In the genomic region with DNA sequence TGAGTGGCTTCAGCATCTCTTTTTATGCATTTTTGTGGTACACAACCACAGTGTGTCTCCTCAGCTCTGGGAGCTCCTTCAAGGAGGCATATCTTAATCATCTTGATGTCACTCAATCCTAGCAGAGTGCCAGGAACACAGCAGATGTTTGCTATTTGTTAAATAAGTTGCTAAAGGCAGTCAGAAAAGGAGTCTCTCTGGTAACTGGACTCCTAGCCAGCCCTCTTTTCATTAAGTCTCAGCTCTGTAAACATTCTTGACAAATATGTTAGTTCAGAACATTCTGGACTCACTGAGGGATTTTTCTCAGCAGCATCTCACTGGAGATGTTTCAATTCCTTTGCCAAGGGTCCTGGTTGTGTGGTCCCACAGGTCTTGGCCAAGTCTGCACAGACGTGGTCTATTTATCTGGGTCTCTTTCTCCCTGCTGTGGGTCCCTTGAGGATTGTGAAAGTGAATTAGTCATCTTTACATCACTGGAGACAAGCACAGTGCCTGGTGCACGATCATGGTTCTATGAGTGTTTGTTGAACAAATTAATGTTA, we compare ENCODE assay signal across 14 cellular contexts. TPM values are rescaled to one million over a fixed set of nuclear protein-coding genes. Genes with fewer than 3 reads are reported as not detected.
DNase-seq lines count a peak whose midpoint lies in the region; ATAC-seq, FAIRE-seq and TF ChIP-seq lines count a peak whose summit lies in the region.
"Had no signal": no experiment of that assay in that cellular context is flagged by ENCODE, and none has a peak within 500 bp of the region (broad histone marks: within the 10 kb centered on the region; RNA-seq: fewer than 3 reads in every experiment).

No MANE protein-coding gene starts in this region.

- H3K4me3 ChIP-seq in testis (no peak overlapping the region), kidney (ENCODE audit: low read length in 2 of 2) (no peak overlapping the region)
- H3K4me3 ChIP-seq: SK-N-MC had no signal

- 55 to 58% methylated on average over 2 of the region's 2 CpGs for WGBS in testis, 2 donors

- no peak overlapping the region for H3K4me3 Mint-ChIP-seq in activated CD8-positive, alpha-beta memory T cell treated with anti-CD3 and anti-CD28 coated beads, Interleukin-2, amount 10 ng/mL, durations not matched to agents 7 days and 5 days
- H3K4me3 Mint-ChIP-seq in activated naive CD8-positive, alpha-beta T cell treated with anti-CD3 and anti-CD28 coated beads, Interleukin-2, amount 10 ng/mL, durations not matched to agents 7 days and 5 days: no peak overlapping the region

- H3K9me3 ChIP-seq in testis (no peaks in the 10 kb centered on the region), kidney (ENCODE audit: control insufficient read depth in 1 of 2, low read length in 2 of 2) (no peaks in the 10 kb centered on the region)

- H3K36me3 ChIP-seq in testis (ENCODE audit: low read depth, missing control alignments): no peaks in the 10 kb centered on the region
- no peaks in the 10 kb centered on the region for H3K36me3 ChIP-seq in kidney (ENCODE audit: control insufficient read depth in 1 of 2, insufficient read depth in 2 of 2, low read length in 2 of 2)

- H3K36me3 Mint-ChIP-seq in activated CD8-positive, alpha-beta memory T cell treated with anti-CD3 and anti-CD28 coated beads, Interleukin-2, amount 10 ng/mL, durations not matched to agents 7 days and 5 days: peaks cover 24% of the 10 kb centered on the region
- peaks cover 29% of the 10 kb centered on the region for H3K36me3 Mint-ChIP-seq in activated naive CD8-positive, alpha-beta T cell treated with anti-CD3 and anti-CD28 coated beads, Interleukin-2, amount 10 ng/mL, durations not matched to agents 7 days and 5 days

- no peak for FAIRE-seq in kidney (lab: Jason Lieb, UNC)

- POLR2A ChIA-PET in activated naive CD8-positive, alpha-beta T cell treated with anti-CD3 and anti-CD28 coated beads, Interleukin-2, amount 10 ng/mL, durations not matched to agents 7 days and 5 days (lab: Charles Lee): interaction anchor here (1.0 kb wide), 1 partner anchor 10 kb away, joined by 3 read pairs; no protein-coding TSS in a partner anchor

- H3K9ac ChIP-seq in kidney (ENCODE audit: low read length in 2 of 2): no peak overlapping the region

- intact Hi-C loops in left ventricle myocardium superior (cut with micrococcal nuclease) (no loop called here), testis (cut with DNase I; ENCODE audit: low total_unique reads) (no loop called here), posterior vena cava (cut with DNase I) (no loop called here), kidney (cut with DNase I) (no loop called here)

- no peaks in the 10 kb centered on the region for H3K27me3 ChIP-seq in testis

- CTCF ChIA-PET in activated CD8-positive, alpha-beta memory T cell treated with anti-CD3 and anti-CD28 coated beads, Interleukin-2, amount 10 ng/mL, durations not matched to agents 7 days and 5 days (lab: Charles Lee): no interaction called here

- TF ChIP-seq CTCF in testis (IDR thresholded peaks at IDR 0.05) (no peak), kidney (IDR thresholded peaks at IDR 0.05; ENCODE audit: borderline replicate concordance, extremely low read depth, insufficient read depth) (no peak)

- DNase-seq in activated CD8-positive, alpha-beta memory T cell treated with anti-CD3 and anti-CD28 coated beads, Interleukin-2, amount 10 ng/mL, durations not matched to agents 7 days and 5 days: no peak
- no peak for DNase-seq in activated CD8-positive, alpha-beta memory T cell treated with anti-CD3 and anti-CD28 coated beads, Interleukin-2, amount 50 U/mL, for 4 hours
- no peak for DNase-seq in activated naive CD8-positive, alpha-beta T cell treated with anti-CD3 and anti-CD28 coated beads, Interleukin-2, amount 10 ng/mL, durations not matched to agents 7 days and 5 days
- no peak for DNase-seq in left ventricle myocardium superior
- DNase-seq in testis: peak; percentile 23
- DNase-seq in posterior vena cava (ENCODE audit: low spot score): no peak
- no peak for DNase-seq in effector CD4-positive, alpha-beta T cell
- no peak for DNase-seq in kidney
- DNase-seq: activated CD4-positive, alpha-beta T cell treated with anti-CD3 and anti-CD28 coated beads for 4 hours; GF-D8; NCI-H748 treated with DMSO at 0.1 percent for 48 hours had no signal

- H3K4me1 Mint-ChIP-seq in activated CD8-positive, alpha-beta memory T cell treated with anti-CD3 and anti-CD28 coated beads, Interleukin-2, amount 10 ng/mL, durations not matched to agents 7 days and 5 days: peaks cover 23% of the 10 kb centered on the region
- peaks cover 24% of the 10 kb centered on the region for H3K4me1 Mint-ChIP-seq in activated naive CD8-positive, alpha-beta T cell treated with anti-CD3 and anti-CD28 coated beads, Interleukin-2, amount 10 ng/mL, durations not matched to agents 7 days and 5 days

- H3K27me3 Mint-ChIP-seq in activated CD8-positive, alpha-beta memory T cell treated with anti-CD3 and anti-CD28 coated beads, Interleukin-2, amount 10 ng/mL, durations not matched to agents 7 days and 5 days: no peaks in the 10 kb centered on the region
- H3K27me3 Mint-ChIP-seq in activated naive CD8-positive, alpha-beta T cell treated with anti-CD3 and anti-CD28 coated beads, Interleukin-2, amount 10 ng/mL, durations not matched to agents 7 days and 5 days: no peaks in the 10 kb centered on the region

- peaks cover 15% of the 10 kb centered on the region for H3K9me3 Mint-ChIP-seq in activated CD8-positive, alpha-beta memory T cell treated with anti-CD3 and anti-CD28 coated beads, Interleukin-2, amount 10 ng/mL, durations not matched to agents 7 days and 5 days (ENCODE audit: low read depth)
- peaks cover 20% of the 10 kb centered on the region for H3K9me3 Mint-ChIP-seq in activated naive CD8-positive, alpha-beta T cell treated with anti-CD3 and anti-CD28 coated beads, Interleukin-2, amount 10 ng/mL, durations not matched to agents 7 days and 5 days

- no peak for ATAC-seq in activated CD8-positive, alpha-beta memory T cell treated with anti-CD3 and anti-CD28 coated beads, Interleukin-2, amount 10 ng/mL, durations not matched to agents 7 days and 5 days
- ATAC-seq in activated naive CD8-positive, alpha-beta T cell treated with anti-CD3 and anti-CD28 coated beads, Interleukin-2, amount 10 ng/mL, durations not matched to agents 7 days and 5 days (ENCODE audit: low read depth): peak; percentile 30
- ATAC-seq in left ventricle myocardium superior: peak; percentile 93
- ATAC-seq: HCT116 had no signal

- H3K4me1 ChIP-seq in testis (no peaks in the 10 kb centered on the region), kidney (ENCODE audit: control insufficient read depth in 1 of 2, insufficient read depth in 1 of 2, low read depth in 1 of 2, low read length in 2 of 2) (no peaks in the 10 kb centered on the region)

- H3K27ac ChIP-seq in testis (no peak overlapping the region), kidney (ENCODE audit: low read depth in 2 of 2, low read length in 2 of 2) (no peak overlapping the region)
- H3K27ac ChIP-seq: SK-N-MC had no signal

- H3K27ac Mint-ChIP-seq in activated CD8-positive, alpha-beta memory T cell treated with anti-CD3 and anti-CD28 coated beads, Interleukin-2, amount 10 ng/mL, durations not matched to agents 7 days and 5 days: peak overlapping the region; percentile 19
- H3K27ac Mint-ChIP-seq in activated naive CD8-positive, alpha-beta T cell treated with anti-CD3 and anti-CD28 coated beads, Interleukin-2, amount 10 ng/mL, durations not matched to agents 7 days and 5 days: no peak overlapping the region

- no peak for TF ChIP-seq POLR2A in testis (IDR thresholded peaks at IDR 0.05)

RNA-seq across cellular contexts. Expression of gene FAM9C, which starts 20.3 kb away (rescaled TPM):
- not detected for total RNA-seq in activated CD8-positive, alpha-beta memory T cell treated with anti-CD3 and anti-CD28 coated beads, Interleukin-2, amount 10 ng/mL, durations not matched to agents 7 days and 5 days
- not detected for total RNA-seq in activated naive CD8-positive, alpha-beta T cell treated with anti-CD3 and anti-CD28 coated beads, Interleukin-2, amount 10 ng/mL, durations not matched to agents 7 days and 5 days
- total RNA-seq in left ventricle myocardium superior (1.2 TPM), testis (1 to 10 TPM; 2.8 to 9.5 TPM), posterior vena cava (under 1 TPM in 1 of 2 donors, not detected in 1; 0.19 TPM), kidney (not detected)
- polyA plus RNA-seq in testis (ENCODE audit: insufficient read depth, low read depth, low replicate concordance) (4.7 TPM), kidney (ENCODE audit: insufficient read depth, low read depth, low replicate concordance) (not detected)
- total RNA-seq: pulmonary artery endothelial cell had no signal
